ENCODE assay signal across 2 cellular contexts in the genomic region with DNA sequence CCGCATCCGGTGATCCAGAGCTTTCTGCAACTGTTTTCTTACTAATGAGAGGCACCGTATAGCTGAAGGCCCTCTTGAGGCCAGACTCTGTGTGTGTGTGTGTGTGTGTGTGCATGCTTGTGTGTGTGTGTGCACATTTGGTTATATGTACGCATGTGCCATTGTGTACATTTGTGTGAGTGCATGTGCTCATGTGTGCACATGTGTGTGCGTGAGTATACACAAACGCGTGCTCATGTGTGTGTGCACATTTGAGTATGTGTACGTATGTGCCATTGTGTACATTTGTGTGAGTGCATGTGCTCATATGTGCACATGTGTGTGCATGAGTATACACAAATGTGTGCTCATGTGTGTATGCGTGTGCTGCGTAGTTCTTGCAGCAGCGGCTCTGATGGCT.
TF ChIP-seq lines count a peak whose summit lies in the region.

No MANE protein-coding gene starts in this region.

TF ChIP-seq in HEK293, 187 proteins besides CTCF, POLR2A, EP300 and RAD21:
- TF ChIP-seq, protein P1, sequence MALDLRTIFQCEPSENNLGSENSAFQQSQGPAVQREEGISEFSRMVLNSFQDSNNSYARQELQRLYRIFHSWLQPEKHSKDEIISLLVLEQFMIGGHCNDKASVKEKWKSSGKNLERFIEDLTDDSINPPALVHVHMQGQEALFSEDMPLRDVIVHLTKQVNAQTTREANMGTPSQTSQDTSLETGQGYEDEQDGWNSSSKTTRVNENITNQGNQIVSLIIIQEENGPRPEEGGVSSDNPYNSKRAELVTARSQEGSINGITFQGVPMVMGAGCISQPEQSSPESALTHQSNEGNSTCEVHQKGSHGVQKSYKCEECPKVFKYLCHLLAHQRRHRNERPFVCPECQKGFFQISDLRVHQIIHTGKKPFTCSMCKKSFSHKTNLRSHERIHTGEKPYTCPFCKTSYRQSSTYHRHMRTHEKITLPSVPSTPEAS (tag by site-specific recombination; IDR thresholded peaks at IDR 0.05): peak; percentile 84
- TF ChIP-seq ZNF48 (tag by site-specific recombination; IDR thresholded peaks at IDR 0.05) (no peak), ZNF341 (tag by site-specific recombination; IDR thresholded peaks at IDR 0.05; ENCODE audit: low read depth) (no peak)

TF ChIP-seq in GM12878, 131 proteins besides CTCF, POLR2A, EP300 and RAD21:
- TF ChIP-seq SUPT20H (IDR thresholded peaks at IDR 0.05; ENCODE audit: borderline replicate concordance, control insufficient read depth, low read depth, low read length) (no peak), HDAC2 (IDR thresholded peaks at IDR 0.05) (no peak), TCF3 (IDR thresholded peaks at IDR 0.05; ENCODE audit: borderline replicate concordance, insufficient read depth, low read depth, low read length) (0 out of 2 replicates have a peak, but pooled peaks have one; percentile 25)
- TF ChIP-seq, protein P2, sequence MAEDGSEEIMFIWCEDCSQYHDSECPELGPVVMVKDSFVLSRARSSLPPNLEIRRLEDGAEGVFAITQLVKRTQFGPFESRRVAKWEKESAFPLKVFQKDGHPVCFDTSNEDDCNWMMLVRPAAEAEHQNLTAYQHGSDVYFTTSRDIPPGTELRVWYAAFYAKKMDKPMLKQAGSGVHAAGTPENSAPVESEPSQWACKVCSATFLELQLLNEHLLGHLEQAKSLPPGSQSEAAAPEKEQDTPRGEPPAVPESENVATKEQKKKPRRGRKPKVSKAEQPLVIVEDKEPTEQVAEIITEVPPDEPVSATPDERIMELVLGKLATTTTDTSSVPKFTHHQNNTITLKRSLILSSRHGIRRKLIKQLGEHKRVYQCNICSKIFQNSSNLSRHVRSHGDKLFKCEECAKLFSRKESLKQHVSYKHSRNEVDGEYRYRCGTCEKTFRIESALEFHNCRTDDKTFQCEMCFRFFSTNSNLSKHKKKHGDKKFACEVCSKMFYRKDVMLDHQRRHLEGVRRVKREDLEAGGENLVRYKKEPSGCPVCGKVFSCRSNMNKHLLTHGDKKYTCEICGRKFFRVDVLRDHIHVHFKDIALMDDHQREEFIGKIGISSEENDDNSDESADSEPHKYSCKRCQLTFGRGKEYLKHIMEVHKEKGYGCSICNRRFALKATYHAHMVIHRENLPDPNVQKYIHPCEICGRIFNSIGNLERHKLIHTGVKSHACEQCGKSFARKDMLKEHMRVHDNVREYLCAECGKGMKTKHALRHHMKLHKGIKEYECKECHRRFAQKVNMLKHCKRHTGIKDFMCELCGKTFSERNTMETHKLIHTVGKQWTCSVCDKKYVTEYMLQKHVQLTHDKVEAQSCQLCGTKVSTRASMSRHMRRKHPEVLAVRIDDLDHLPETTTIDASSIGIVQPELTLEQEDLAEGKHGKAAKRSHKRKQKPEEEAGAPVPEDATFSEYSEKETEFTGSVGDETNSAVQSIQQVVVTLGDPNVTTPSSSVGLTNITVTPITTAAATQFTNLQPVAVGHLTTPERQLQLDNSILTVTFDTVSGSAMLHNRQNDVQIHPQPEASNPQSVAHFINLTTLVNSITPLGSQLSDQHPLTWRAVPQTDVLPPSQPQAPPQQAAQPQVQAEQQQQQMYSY (CRISPR knock-in tag; IDR thresholded peaks at IDR 0.05): no peak
- TF ChIP-seq, protein P3, sequence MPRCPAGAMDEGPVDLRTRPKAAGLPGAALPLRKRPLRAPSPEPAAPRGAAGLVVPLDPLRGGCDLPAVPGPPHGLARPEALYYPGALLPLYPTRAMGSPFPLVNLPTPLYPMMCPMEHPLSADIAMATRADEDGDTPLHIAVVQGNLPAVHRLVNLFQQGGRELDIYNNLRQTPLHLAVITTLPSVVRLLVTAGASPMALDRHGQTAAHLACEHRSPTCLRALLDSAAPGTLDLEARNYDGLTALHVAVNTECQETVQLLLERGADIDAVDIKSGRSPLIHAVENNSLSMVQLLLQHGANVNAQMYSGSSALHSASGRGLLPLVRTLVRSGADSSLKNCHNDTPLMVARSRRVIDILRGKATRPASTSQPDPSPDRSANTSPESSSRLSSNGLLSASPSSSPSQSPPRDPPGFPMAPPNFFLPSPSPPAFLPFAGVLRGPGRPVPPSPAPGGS (IDR thresholded peaks at IDR 0.05; ENCODE audit: borderline replicate concordance, insufficient read depth, low read depth, low read length, poor library complexity, severe bottlenecking): peak; percentile 87
